ENCODE assay signal across 8 cellular contexts in the genomic region with DNA sequence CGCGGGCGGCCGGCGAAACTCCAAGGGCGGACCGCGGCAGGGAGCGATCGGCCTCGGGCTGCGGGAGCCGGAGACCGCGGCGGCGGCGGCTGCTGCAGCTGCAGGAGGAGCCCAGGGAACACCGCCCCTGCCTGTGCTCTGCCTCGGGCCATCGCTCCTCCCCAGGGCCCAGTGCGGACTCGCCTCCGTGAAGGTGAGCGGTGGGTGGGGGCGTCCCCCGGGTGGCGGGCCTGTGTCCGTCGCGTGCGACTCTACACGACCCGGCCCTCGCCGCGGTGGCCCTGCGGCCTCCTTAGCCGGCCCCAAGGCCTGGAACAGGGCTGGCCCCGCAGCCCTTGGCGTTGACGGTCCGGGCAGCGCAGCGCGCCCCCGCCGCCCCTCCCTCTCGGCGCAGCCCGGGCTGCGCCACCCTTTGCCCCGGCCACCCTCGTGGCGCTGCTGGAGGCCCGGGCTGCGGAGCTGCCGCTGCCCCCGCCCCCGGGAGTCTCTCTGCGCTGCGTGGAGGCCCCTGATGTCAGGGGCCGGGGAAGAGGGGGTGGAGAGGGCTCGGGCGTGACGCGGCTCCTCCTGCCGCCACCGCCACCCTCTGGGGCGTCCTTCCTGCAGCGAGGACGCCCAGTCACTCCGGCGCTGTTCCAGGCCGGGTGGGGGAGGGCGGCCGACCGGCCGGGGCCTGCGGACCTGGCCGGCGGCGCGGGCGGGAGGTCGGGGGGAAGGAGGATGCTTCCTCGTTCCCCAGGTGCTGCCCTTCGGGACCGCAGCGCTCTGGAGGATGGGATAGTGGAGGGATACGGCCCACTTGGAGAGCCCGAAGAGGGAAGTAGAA. TPM values are rescaled to one million over a fixed set of nuclear protein-coding genes. Genes with fewer than 3 reads are reported as not detected.
DNase-seq lines count a peak whose midpoint lies in the region; ATAC-seq and TF ChIP-seq lines count a peak whose summit lies in the region.

No MANE protein-coding gene starts in this region.

- 0% methylated on average over 6 of the region's 92 CpGs; no CpG with 5 or more reads in 1 of the 2 donors for WGBS in gastroesophageal sphincter (ENCODE audit: low coverage in 1 of 2), 2 donors
- WGBS in testis, 2 donors = 0 to 1% methylated on average over 9 to 55 of the region's 92 CpGs

- peak overlapping the region; percentile 73 to 99 (median 93) for H3K4me3 ChIP-seq in Peyer's patch
- peak overlapping the region; percentile 73 to 97 for H3K4me3 ChIP-seq in gastroesophageal sphincter
- peak overlapping the region; percentile 95 to 96 for H3K4me3 ChIP-seq in testis

- H3K9me3 ChIP-seq in Peyer's patch (no peaks in the 10 kb centered on the region), gastroesophageal sphincter (no peaks in the 10 kb centered on the region), testis (no peaks in the 10 kb centered on the region)

- peak in 1 of 2 donors; percentile 60 for TF ChIP-seq POLR2A in Peyer's patch (IDR thresholded peaks at IDR 0.05)
- TF ChIP-seq POLR2A in gastroesophageal sphincter (IDR thresholded peaks at IDR 0.05) = peak; percentile 46 to 75
- TF ChIP-seq POLR2A in testis (IDR thresholded peaks at IDR 0.05) = no peak

- peak overlapping the region; percentile 95 to 98 (median 98) for H3K27ac ChIP-seq in Peyer's patch
- H3K27ac ChIP-seq in gastroesophageal sphincter = peak overlapping the region; percentile 84 to 99 (median 98)
- H3K27ac ChIP-seq in testis = peak overlapping the region; percentile 66 to 91

- peaks cover 0 to 37% (median 7%) of the 10 kb centered on the region in 4 donors for H3K4me1 ChIP-seq in Peyer's patch
- peaks cover 0 to 54% (median 23%) of the 10 kb centered on the region in 3 donors for H3K4me1 ChIP-seq in gastroesophageal sphincter
- peaks cover 19% of the 10 kb centered on the region for H3K4me1 ChIP-seq in testis

- peaks cover 0 to 20% (median 5%) of the 10 kb centered on the region in 3 donors for H3K36me3 ChIP-seq in Peyer's patch
- H3K36me3 ChIP-seq in gastroesophageal sphincter = peaks cover 0 to 20% of the 10 kb centered on the region in 2 donors
- H3K36me3 ChIP-seq in testis (ENCODE audit: low read depth, missing control alignments) = no peaks in the 10 kb centered on the region

- peak; percentile 34 for ATAC-seq in GM18861 (IDR thresholded peaks at IDR 0.05; ENCODE audit: unreplicated experiment)
- ATAC-seq in HG03095 (IDR thresholded peaks at IDR 0.05; ENCODE audit: unreplicated experiment) = peak; percentile 46
- peak; percentile 83 for ATAC-seq in gastroesophageal sphincter
- peak; percentile 62 for ATAC-seq in omental fat pad (ENCODE audit: low FRiP score)

- no peak for TF ChIP-seq CTCF in Peyer's patch (IDR thresholded peaks at IDR 0.05)
- TF ChIP-seq CTCF in gastroesophageal sphincter (IDR thresholded peaks at IDR 0.05) = peak in 1 of 4 experiments; percentile 2
- TF ChIP-seq CTCF in omental fat pad (IDR thresholded peaks at IDR 0.05) = no peak
- TF ChIP-seq CTCF in testis (IDR thresholded peaks at IDR 0.05) = no peak

- no peak for TF ChIP-seq EP300 in gastroesophageal sphincter (IDR thresholded peaks at IDR 0.05)

- DNase-seq in A172 (ENCODE audit: low spot score) = peak; percentile 42
- peak; percentile 66 to 81 (median 76) for DNase-seq in Peyer's patch
- peak; percentile 59 for DNase-seq in activated effector memory CD4-positive, alpha-beta T cell treated with Interleukin-2 at 50 U/mL for 16 hours
- DNase-seq in omental fat pad (ENCODE audit: low spot score) = no peak
- peak; percentile 51 for DNase-seq in testis

- intact Hi-C loops in testis (cut with DNase I; ENCODE audit: low total_unique reads) = loop anchor here (10.0 kb wide), 1 partner anchor 69 kb away; no protein-coding TSS in a partner anchor

- no peaks in the 10 kb centered on the region for H3K27me3 ChIP-seq in Peyer's patch
- H3K27me3 ChIP-seq in gastroesophageal sphincter = peaks cover under 1% of the 10 kb centered on the region
- H3K27me3 ChIP-seq in testis = no peaks in the 10 kb centered on the region

RNA-seq across cellular contexts. Expression of a gene that starts 0.5 kb away (rescaled TPM):
- 20.7 and 21.0 TPM in 2 replicates for total RNA-seq in A172 (2014; rRNA removed; shearing (Covaris generic))
- total RNA-seq in Peyer's patch = 10 to 100 TPM; 18.2 to 23.9 (median 23.8) TPM
- total RNA-seq in gastroesophageal sphincter = 10 to 100 TPM; 26.1 to 38.2 (median 31.3) TPM
- 10 to 100 TPM; 15.8 to 22.5 (median 20.7) TPM for total RNA-seq in omental fat pad
- total RNA-seq in testis = 10 to 100 TPM; 33.6 to 36.7 TPM
- polyA plus RNA-seq in testis (ENCODE audit: insufficient read depth, low read depth, low replicate concordance) = 52.7 TPM
